ENCODE assay signal across 19 cellular contexts in genomic region chr1:53120659-53121058, GRCh38. TPM values are rescaled to one million over a fixed set of nuclear protein-coding genes. Genes with fewer than 3 reads are reported as not detected.
"Had no signal": no experiment of that assay in that cellular context is flagged by ENCODE, and none has a peak within 500 bp of the region (broad histone marks: within the 10 kb centered on the region; RNA-seq: fewer than 3 reads in every experiment).

No MANE protein-coding gene starts in this region.

- H3K9me3 Mint-ChIP-seq: activated naive CD8-positive, alpha-beta T cell treated with anti-CD3 and anti-CD28 coated beads for 36 hours; stimulated activated naive CD8-positive, alpha-beta T cell treated with anti-CD3 and anti-CD28 coated beads, Interleukin-15, amount 100 ng/mL, for 72 hours had no signal

- H3K36me3 ChIP-seq: brain microvascular endothelial cell, esophagus squamous epithelium, upper lobe of right lung had no signal

- H3K27ac Mint-ChIP-seq: activated naive CD8-positive, alpha-beta T cell treated with anti-CD3 and anti-CD28 coated beads for 36 hours had no signal

- H3K27me3 Mint-ChIP-seq: activated naive CD8-positive, alpha-beta T cell treated with anti-CD3 and anti-CD28 coated beads for 36 hours had no signal

- H3K36me3 Mint-ChIP-seq: activated naive CD8-positive, alpha-beta T cell treated with anti-CD3 and anti-CD28 coated beads for 36 hours had no signal

- H3K4me3 ChIP-seq: esophagus squamous epithelium, mucosa of descending colon, testis, upper lobe of right lung had no signal

- DNase-seq: activated CD4-positive, alpha-beta T cell treated with anti-CD3 and anti-CD28 coated beads, Interleukin-2, amount 50 U/mL, for 1 hour; activated CD8-positive, alpha-beta memory T cell treated with anti-CD3 and anti-CD28 coated beads for 24 hours; activated gamma-delta T cell treated with Interleukin-2 at 50 U/mL for 16 hours; activated naive CD8-positive, alpha-beta T cell treated with anti-CD3 and anti-CD28 coated beads for 36 hours; brain microvascular endothelial cell; cortex of kidney; effector CD4-positive, alpha-beta T cell; esophagus squamous epithelium; stimulated activated CD4-positive, alpha-beta T cell treated with anti-CD3 and anti-CD28 coated beads, Interleukin-1b, Interleukin-23, amount 100 ng/mL, for 48 hours; stimulated activated naive CD8-positive, alpha-beta T cell treated with anti-CD3 and anti-CD28 coated beads, Interleukin-15, amount 100 ng/mL, for 72 hours; testis; upper lobe of right lung had no signal

- H3K4me3 Mint-ChIP-seq: activated naive CD8-positive, alpha-beta T cell treated with anti-CD3 and anti-CD28 coated beads for 36 hours; stimulated activated naive CD8-positive, alpha-beta T cell treated with anti-CD3 and anti-CD28 coated beads, Interleukin-15, amount 100 ng/mL, for 72 hours had no signal

- H3K27ac ChIP-seq: brain microvascular endothelial cell, upper lobe of right lung had no signal

- H3K9me3 ChIP-seq: esophagus squamous epithelium, mucosa of descending colon, testis, upper lobe of right lung had no signal

- H3K27me3 ChIP-seq: brain microvascular endothelial cell, testis, upper lobe of right lung had no signal

- ATAC-seq: activated CD4-positive, CD25-positive, alpha-beta regulatory T cell treated with anti-CD3 and anti-CD28 coated beads, Interleukin-2, amount 50 U/mL, for 24 hours; mucosa of descending colon; stimulated activated naive CD8-positive, alpha-beta T cell treated with anti-CD3 and anti-CD28 coated beads, Interleukin-15, amount 100 ng/mL, for 72 hours; upper lobe of right lung had no signal

RNA-seq across cellular contexts. Expression of gene SLC1A7, which starts 21.8 kb away (rescaled TPM):
- total RNA-seq: activated naive CD8-positive, alpha-beta T cell treated with anti-CD3 and anti-CD28 coated beads for 36 hours; endothelial cell of umbilical vein; lung microvascular endothelial cell; osteocyte; pulmonary artery endothelial cell had no signal
- polyA plus RNA-seq: endothelial cell of umbilical vein, neural cell had no signal

RNA-seq across cellular contexts. Expression of gene PODN, which starts 58.6 kb away (rescaled TPM):
- total RNA-seq: activated naive CD8-positive, alpha-beta T cell treated with anti-CD3 and anti-CD28 coated beads for 36 hours had no signal
